In genomic region chr7:73837167-73837566, GRCh38 we compare ENCODE assay signal across 15 cellular contexts. TPM values are rescaled to one million over a fixed set of nuclear protein-coding genes. Genes with fewer than 3 reads are reported as not detected.
"Had no signal": no experiment of that assay in that cellular context is flagged by ENCODE, and none has a peak within 500 bp of the region (broad histone marks: within the 10 kb centered on the region; RNA-seq: fewer than 3 reads in every experiment).

No MANE protein-coding gene starts in this region.

RNA-seq across cellular contexts. Expression of gene METTL27, which starts 5.1 kb away (rescaled TPM):
- total RNA-seq: activated CD8-positive, alpha-beta T cell treated with anti-CD3 and anti-CD28 coated beads for 36 hours had no signal

RNA-seq across cellular contexts. Expression of gene CLDN4, which starts 6.4 kb away (rescaled TPM):
- total RNA-seq: activated B cell treated with CpG ODN at 0.5 μM for 24 hours had no signal

RNA-seq across cellular contexts. Expression of gene TMEM270, which starts 23.8 kb away (rescaled TPM):
- total RNA-seq: activated B cell treated with CpG ODN at 0.5 μM for 24 hours; activated CD8-positive, alpha-beta T cell treated with anti-CD3 and anti-CD28 coated beads for 36 hours; activated naive CD8-positive, alpha-beta T cell treated with anti-CD3 and anti-CD28 coated beads for 36 hours; activated T-cell treated with anti-CD3 and anti-CD28 coated beads, Interleukin-2, amount 50 U/mL, for 4 hours; activated T-helper 17 cell treated with anti-CD3 and anti-CD28 coated beads, Interleukin-2, amount 50 U/mL, for 72 hours; adrenal gland; aorta; body of pancreas; dermis blood vessel endothelial cell; endothelial cell of umbilical vein; esophagus squamous epithelium; fibroblast of lung; fibroblast of villous mesenchyme; heart left ventricle had no signal
- polyA plus RNA-seq: aorta, endothelial cell of umbilical vein, esophagus, fibroblast of lung, heart left ventricle had no signal
